Comparison of ENCODE assay signal across 1 cellular context in the genomic region with DNA sequence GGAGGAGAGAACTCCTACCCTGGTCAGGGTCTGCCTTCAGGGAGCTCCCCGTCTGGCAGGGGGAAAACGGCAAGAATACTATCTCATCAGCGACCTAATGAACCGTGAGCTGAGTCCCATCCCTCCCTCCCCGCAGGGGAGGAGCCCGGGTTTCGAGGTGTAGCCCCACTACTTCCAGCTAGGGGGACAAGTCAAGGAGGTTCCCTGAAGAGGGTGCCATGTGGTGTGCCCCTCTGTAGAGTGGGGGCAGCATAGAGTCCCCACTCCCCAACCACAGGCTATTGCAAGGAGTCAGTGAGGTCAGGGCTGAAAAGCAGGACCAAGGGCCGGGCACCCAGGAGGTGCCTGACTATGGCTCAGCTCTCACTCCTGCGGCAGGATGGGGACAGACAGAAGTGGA.
TF ChIP-seq lines count a peak whose summit lies in the region.

No MANE protein-coding gene starts in this region.

TF ChIP-seq in H1, 55 proteins besides CTCF, POLR2A, EP300 and RAD21:
- no peak for TF ChIP-seq YY1 (IDR thresholded peaks at IDR 0.05; ENCODE audit: low read depth, low read length)
- peak; percentile 26; the same call in 1 of the 2 replicates for TF ChIP-seq KDM1A (IDR thresholded peaks at IDR 0.05; ENCODE audit: borderline replicate concordance, low read length)
- TF ChIP-seq, protein P1, sequence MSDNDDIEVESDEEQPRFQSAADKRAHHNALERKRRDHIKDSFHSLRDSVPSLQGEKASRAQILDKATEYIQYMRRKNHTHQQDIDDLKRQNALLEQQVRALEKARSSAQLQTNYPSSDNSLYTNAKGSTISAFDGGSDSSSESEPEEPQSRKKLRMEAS (IDR thresholded peaks at IDR 0.05) = peak; percentile 56; the same call in 1 of the 2 replicates
